Comparison of ENCODE assay signal across 11 cellular contexts in the genomic region with DNA sequence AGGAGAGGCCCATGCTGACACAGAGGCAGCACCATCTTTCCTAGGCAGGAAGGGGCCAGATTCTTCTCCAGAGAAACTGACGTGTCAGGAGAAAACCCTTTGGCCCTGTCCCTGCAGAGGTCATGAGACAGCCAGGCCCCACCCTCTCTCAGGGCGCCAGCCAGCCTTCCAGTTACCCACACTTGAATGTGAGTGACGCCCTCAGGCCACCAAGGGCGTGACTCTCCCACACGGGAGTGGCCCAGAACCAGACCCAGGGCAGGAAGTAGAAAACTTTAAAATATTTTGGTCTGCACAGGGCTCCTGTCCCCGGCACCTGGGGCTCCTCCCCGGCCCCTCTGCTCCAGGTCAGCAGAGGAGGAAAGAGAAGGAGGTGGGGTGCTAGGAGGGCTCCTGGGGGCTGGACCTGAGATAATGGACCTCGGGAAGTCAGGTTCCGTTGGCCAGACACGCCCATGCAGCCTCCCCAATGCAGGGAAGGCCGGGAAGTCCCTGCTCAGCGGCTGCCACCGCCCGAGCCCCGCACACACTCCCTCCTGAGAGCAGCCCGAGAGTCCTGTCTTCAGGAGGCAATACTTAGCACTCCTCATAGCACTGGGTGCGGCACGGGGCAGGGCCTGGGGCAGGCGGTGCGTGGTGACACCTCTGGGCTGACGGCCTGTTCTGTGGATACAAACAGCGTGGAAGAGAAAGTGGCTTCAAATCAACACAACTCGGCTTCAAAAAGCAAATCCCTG.
A peak's percentile ranks its signal among the peaks of the same experiment; 100 is the strongest.
DNase-seq lines count a peak whose midpoint lies in the region; ATAC-seq and TF ChIP-seq lines count a peak whose summit lies in the region.
"Had no signal": no experiment of that assay in that cellular context is flagged by ENCODE, and none has a peak within 500 bp of the region (broad histone marks: within the 10 kb centered on the region; RNA-seq: fewer than 3 reads in every experiment).

No MANE protein-coding gene starts in this region.

- ATAC-seq in heart right ventricle (peak; percentile 77 to 91 (median 86)), GM19395 (IDR thresholded peaks at IDR 0.05; ENCODE audit: unreplicated experiment) (no peak), HG03460 (IDR thresholded peaks at IDR 0.05; ENCODE audit: unreplicated experiment) (no peak)

- WGBS in heart right ventricle, 2 donors = 38 to 41% methylated on average over 23 of the region's 23 CpGs

- peaks cover 0 to 25% (median 3%) of the 10 kb centered on the region in 7 donors for H3K27me3 ChIP-seq in heart right ventricle

- H3K4me3 ChIP-seq in heart right ventricle = peak overlapping the region in 1 of 10 donors; percentile 36

- intact Hi-C loops in heart right ventricle (cut with DNase I) = no loop called here

- H3K4me1 ChIP-seq in heart right ventricle = peaks cover 0 to 32% (median 8%) of the 10 kb centered on the region in 9 donors

- H3K36me3 ChIP-seq in heart right ventricle = no peaks in the 10 kb centered on the region

- H3K9me3 ChIP-seq in heart right ventricle = no peaks in the 10 kb centered on the region

- in situ Hi-C loops in Caki2 (cut with HindIII; ENCODE audit: low pct_unique_long_range_greater_than_20kb, low sequenced_read_pairs) = no loop called here

- no peak for TF ChIP-seq CTCF in heart right ventricle (IDR thresholded peaks at IDR 0.05)

- DNase-seq in Caki2 (ENCODE audit: low read depth) = peak; percentile 89
- DNase-seq in NOMO-1 treated with DMSO at 0.1 percent for 48 hours (lab: John Stamatoyannopoulos, UW; ENCODE audit: unreplicated experiment) = peak; percentile 74
- peak; percentile 69 to 72 for DNase-seq in heart right ventricle
- peak; percentile 17 for DNase-seq in pons (ENCODE audit: low spot score)
- DNase-seq in retina = no peak
- no peak for DNase-seq in activated naive CD4-positive, alpha-beta T cell (lab: John Stamatoyannopoulos, UW)
- DNase-seq: CD8-positive, alpha-beta memory T cell; NCI-H2171 had no signal

- H3K27ac ChIP-seq in heart right ventricle = peak overlapping the region in 5 of 10 donors; percentile 5 to 85 (median 51)
- H3K27ac ChIP-seq: VCaP had no signal

Comparison
In these comparisons a context has a peak if more than half of its experiments do, and no peak if none do; other contexts are left out.
1. DNase-seq: peak in Caki2 (single experiment), NOMO-1 treated with DMSO at 0.1 percent for 48 hours (single experiment), heart right ventricle (2 of 2) and pons (single experiment); none in retina (single experiment) and activated naive CD4-positive, alpha-beta T cell (0 of 4).
2. ATAC-seq: peak in heart right ventricle (8 of 8); none in GM19395 (single experiment) and HG03460 (single experiment).